Comparison of ENCODE assay signal across 1 cellular context in genomic region chr1:13469343-13469742, GRCh38.
TF ChIP-seq lines count a peak whose summit lies in the region.

No MANE protein-coding gene starts in this region.

TF ChIP-seq in H1, 55 proteins besides CTCF, POLR2A, EP300 and RAD21 (continued from another document):
- TF ChIP-seq ASH2L (IDR thresholded peaks at IDR 0.05; ENCODE audit: low read length): no peak
- TF ChIP-seq TAF1 (IDR thresholded peaks at IDR 0.05; ENCODE audit: low read depth, low read length): no peak
- TF ChIP-seq KDM5A (IDR thresholded peaks at IDR 0.05; ENCODE audit: low read length): no peak
- TF ChIP-seq SIX5 (IDR thresholded peaks at IDR 0.05; ENCODE audit: low read depth, low read length): no peak
- no peak for TF ChIP-seq MAFK (IDR thresholded peaks at IDR 0.05; ENCODE audit: low read depth, low read length)
- TF ChIP-seq, protein P1, sequence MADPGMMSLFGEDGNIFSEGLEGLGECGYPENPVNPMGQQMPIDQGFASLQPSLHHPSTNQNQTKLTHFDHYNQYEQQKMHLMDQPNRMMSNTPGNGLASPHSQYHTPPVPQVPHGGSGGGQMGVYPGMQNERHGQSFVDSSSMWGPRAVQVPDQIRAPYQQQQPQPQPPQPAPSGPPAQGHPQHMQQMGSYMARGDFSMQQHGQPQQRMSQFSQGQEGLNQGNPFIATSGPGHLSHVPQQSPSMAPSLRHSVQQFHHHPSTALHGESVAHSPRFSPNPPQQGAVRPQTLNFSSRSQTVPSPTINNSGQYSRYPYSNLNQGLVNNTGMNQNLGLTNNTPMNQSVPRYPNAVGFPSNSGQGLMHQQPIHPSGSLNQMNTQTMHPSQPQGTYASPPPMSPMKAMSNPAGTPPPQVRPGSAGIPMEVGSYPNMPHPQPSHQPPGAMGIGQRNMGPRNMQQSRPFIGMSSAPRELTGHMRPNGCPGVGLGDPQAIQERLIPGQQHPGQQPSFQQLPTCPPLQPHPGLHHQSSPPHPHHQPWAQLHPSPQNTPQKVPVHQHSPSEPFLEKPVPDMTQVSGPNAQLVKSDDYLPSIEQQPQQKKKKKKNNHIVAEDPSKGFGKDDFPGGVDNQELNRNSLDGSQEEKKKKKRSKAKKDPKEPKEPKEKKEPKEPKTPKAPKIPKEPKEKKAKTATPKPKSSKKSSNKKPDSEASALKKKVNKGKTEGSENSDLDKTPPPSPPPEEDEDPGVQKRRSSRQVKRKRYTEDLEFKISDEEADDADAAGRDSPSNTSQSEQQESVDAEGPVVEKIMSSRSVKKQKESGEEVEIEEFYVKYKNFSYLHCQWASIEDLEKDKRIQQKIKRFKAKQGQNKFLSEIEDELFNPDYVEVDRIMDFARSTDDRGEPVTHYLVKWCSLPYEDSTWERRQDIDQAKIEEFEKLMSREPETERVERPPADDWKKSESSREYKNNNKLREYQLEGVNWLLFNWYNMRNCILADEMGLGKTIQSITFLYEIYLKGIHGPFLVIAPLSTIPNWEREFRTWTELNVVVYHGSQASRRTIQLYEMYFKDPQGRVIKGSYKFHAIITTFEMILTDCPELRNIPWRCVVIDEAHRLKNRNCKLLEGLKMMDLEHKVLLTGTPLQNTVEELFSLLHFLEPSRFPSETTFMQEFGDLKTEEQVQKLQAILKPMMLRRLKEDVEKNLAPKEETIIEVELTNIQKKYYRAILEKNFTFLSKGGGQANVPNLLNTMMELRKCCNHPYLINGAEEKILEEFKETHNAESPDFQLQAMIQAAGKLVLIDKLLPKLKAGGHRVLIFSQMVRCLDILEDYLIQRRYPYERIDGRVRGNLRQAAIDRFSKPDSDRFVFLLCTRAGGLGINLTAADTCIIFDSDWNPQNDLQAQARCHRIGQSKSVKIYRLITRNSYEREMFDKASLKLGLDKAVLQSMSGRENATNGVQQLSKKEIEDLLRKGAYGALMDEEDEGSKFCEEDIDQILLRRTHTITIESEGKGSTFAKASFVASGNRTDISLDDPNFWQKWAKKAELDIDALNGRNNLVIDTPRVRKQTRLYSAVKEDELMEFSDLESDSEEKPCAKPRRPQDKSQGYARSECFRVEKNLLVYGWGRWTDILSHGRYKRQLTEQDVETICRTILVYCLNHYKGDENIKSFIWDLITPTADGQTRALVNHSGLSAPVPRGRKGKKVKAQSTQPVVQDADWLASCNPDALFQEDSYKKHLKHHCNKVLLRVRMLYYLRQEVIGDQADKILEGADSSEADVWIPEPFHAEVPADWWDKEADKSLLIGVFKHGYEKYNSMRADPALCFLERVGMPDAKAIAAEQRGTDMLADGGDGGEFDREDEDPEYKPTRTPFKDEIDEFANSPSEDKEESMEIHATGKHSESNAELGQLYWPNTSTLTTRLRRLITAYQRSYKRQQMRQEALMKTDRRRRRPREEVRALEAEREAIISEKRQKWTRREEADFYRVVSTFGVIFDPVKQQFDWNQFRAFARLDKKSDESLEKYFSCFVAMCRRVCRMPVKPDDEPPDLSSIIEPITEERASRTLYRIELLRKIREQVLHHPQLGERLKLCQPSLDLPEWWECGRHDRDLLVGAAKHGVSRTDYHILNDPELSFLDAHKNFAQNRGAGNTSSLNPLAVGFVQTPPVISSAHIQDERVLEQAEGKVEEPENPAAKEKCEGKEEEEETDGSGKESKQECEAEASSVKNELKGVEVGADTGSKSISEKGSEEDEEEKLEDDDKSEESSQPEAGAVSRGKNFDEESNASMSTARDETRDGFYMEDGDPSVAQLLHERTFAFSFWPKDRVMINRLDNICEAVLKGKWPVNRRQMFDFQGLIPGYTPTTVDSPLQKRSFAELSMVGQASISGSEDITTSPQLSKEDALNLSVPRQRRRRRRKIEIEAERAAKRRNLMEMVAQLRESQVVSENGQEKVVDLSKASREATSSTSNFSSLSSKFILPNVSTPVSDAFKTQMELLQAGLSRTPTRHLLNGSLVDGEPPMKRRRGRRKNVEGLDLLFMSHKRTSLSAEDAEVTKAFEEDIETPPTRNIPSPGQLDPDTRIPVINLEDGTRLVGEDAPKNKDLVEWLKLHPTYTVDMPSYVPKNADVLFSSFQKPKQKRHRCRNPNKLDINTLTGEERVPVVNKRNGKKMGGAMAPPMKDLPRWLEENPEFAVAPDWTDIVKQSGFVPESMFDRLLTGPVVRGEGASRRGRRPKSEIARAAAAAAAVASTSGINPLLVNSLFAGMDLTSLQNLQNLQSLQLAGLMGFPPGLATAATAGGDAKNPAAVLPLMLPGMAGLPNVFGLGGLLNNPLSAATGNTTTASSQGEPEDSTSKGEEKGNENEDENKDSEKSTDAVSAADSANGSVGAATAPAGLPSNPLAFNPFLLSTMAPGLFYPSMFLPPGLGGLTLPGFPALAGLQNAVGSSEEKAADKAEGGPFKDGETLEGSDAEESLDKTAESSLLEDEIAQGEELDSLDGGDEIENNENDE (IDR thresholded peaks at IDR 0.05; ENCODE audit: insufficient replicate concordance, low read length): no peak
- TF ChIP-seq CREB1 (IDR thresholded peaks at IDR 0.05): no peak
- TF ChIP-seq TEAD4 (IDR thresholded peaks at IDR 0.05; ENCODE audit: low read depth, low read length): no peak
